Comparison of ENCODE assay signal across 1 cellular context in the genomic region with DNA sequence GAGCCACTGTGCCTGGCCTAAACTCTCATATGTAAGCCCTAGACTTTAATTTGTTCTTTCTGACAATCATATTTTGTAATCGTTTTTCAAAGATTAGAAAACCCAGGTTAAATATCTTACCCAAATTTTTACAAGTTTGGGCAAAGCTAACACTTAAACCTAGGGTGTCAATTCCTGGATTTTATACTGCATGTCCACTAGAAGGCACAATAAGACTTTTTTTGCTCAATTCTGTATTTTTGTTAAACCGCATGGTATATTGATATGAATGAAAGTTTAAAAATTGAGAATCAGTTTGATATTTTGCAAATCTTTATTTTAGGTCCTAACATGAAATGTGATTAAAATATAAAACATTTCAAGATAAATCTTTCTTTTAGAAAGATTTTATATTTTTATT.
TF ChIP-seq lines count a peak whose summit lies in the region.

No MANE protein-coding gene starts in this region.

TF ChIP-seq in H1, 55 proteins besides CTCF, POLR2A, EP300 and RAD21 (continued from another document):
- TF ChIP-seq, protein P1, sequence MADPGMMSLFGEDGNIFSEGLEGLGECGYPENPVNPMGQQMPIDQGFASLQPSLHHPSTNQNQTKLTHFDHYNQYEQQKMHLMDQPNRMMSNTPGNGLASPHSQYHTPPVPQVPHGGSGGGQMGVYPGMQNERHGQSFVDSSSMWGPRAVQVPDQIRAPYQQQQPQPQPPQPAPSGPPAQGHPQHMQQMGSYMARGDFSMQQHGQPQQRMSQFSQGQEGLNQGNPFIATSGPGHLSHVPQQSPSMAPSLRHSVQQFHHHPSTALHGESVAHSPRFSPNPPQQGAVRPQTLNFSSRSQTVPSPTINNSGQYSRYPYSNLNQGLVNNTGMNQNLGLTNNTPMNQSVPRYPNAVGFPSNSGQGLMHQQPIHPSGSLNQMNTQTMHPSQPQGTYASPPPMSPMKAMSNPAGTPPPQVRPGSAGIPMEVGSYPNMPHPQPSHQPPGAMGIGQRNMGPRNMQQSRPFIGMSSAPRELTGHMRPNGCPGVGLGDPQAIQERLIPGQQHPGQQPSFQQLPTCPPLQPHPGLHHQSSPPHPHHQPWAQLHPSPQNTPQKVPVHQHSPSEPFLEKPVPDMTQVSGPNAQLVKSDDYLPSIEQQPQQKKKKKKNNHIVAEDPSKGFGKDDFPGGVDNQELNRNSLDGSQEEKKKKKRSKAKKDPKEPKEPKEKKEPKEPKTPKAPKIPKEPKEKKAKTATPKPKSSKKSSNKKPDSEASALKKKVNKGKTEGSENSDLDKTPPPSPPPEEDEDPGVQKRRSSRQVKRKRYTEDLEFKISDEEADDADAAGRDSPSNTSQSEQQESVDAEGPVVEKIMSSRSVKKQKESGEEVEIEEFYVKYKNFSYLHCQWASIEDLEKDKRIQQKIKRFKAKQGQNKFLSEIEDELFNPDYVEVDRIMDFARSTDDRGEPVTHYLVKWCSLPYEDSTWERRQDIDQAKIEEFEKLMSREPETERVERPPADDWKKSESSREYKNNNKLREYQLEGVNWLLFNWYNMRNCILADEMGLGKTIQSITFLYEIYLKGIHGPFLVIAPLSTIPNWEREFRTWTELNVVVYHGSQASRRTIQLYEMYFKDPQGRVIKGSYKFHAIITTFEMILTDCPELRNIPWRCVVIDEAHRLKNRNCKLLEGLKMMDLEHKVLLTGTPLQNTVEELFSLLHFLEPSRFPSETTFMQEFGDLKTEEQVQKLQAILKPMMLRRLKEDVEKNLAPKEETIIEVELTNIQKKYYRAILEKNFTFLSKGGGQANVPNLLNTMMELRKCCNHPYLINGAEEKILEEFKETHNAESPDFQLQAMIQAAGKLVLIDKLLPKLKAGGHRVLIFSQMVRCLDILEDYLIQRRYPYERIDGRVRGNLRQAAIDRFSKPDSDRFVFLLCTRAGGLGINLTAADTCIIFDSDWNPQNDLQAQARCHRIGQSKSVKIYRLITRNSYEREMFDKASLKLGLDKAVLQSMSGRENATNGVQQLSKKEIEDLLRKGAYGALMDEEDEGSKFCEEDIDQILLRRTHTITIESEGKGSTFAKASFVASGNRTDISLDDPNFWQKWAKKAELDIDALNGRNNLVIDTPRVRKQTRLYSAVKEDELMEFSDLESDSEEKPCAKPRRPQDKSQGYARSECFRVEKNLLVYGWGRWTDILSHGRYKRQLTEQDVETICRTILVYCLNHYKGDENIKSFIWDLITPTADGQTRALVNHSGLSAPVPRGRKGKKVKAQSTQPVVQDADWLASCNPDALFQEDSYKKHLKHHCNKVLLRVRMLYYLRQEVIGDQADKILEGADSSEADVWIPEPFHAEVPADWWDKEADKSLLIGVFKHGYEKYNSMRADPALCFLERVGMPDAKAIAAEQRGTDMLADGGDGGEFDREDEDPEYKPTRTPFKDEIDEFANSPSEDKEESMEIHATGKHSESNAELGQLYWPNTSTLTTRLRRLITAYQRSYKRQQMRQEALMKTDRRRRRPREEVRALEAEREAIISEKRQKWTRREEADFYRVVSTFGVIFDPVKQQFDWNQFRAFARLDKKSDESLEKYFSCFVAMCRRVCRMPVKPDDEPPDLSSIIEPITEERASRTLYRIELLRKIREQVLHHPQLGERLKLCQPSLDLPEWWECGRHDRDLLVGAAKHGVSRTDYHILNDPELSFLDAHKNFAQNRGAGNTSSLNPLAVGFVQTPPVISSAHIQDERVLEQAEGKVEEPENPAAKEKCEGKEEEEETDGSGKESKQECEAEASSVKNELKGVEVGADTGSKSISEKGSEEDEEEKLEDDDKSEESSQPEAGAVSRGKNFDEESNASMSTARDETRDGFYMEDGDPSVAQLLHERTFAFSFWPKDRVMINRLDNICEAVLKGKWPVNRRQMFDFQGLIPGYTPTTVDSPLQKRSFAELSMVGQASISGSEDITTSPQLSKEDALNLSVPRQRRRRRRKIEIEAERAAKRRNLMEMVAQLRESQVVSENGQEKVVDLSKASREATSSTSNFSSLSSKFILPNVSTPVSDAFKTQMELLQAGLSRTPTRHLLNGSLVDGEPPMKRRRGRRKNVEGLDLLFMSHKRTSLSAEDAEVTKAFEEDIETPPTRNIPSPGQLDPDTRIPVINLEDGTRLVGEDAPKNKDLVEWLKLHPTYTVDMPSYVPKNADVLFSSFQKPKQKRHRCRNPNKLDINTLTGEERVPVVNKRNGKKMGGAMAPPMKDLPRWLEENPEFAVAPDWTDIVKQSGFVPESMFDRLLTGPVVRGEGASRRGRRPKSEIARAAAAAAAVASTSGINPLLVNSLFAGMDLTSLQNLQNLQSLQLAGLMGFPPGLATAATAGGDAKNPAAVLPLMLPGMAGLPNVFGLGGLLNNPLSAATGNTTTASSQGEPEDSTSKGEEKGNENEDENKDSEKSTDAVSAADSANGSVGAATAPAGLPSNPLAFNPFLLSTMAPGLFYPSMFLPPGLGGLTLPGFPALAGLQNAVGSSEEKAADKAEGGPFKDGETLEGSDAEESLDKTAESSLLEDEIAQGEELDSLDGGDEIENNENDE (IDR thresholded peaks at IDR 0.05; ENCODE audit: insufficient replicate concordance, low read length) = no peak
- no peak for TF ChIP-seq SAP30 (IDR thresholded peaks at IDR 0.05; ENCODE audit: insufficient read depth, insufficient replicate concordance, low read length)
- TF ChIP-seq FOSL1 (IDR thresholded peaks at IDR 0.05; ENCODE audit: insufficient read depth, low read depth, low read length) = no peak
- no peak for TF ChIP-seq CTBP2 (IDR thresholded peaks at IDR 0.05; ENCODE audit: borderline replicate concordance, insufficient read depth, insufficient read length, low read length)
- no peak for TF ChIP-seq GTF2F1 (IDR thresholded peaks at IDR 0.05; ENCODE audit: borderline replicate concordance, low read depth, low read length)
- TF ChIP-seq SP1 (IDR thresholded peaks at IDR 0.05; ENCODE audit: low read depth, low read length) = no peak
- no peak for TF ChIP-seq HDAC2 (IDR thresholded peaks at IDR 0.05; ENCODE audit: borderline replicate concordance in 1 of 2, low read depth in 2 of 2, low read length in 2 of 2)
- no peak for TF ChIP-seq CHD1 (IDR thresholded peaks at IDR 0.05; ENCODE audit: low read depth, low read length)
- no peak for TF ChIP-seq CBX5 (IDR thresholded peaks at IDR 0.05; ENCODE audit: low read depth, low read length)
- TF ChIP-seq TEAD4 (IDR thresholded peaks at IDR 0.05; ENCODE audit: low read depth, low read length) = no peak
- no peak for TF ChIP-seq JUN (IDR thresholded peaks at IDR 0.05; ENCODE audit: low read depth, low read length)
TF ChIP-seq in H1: peak in this region for 0.
